Comparison of ENCODE assay signal across 1 cellular context in the genomic region with DNA sequence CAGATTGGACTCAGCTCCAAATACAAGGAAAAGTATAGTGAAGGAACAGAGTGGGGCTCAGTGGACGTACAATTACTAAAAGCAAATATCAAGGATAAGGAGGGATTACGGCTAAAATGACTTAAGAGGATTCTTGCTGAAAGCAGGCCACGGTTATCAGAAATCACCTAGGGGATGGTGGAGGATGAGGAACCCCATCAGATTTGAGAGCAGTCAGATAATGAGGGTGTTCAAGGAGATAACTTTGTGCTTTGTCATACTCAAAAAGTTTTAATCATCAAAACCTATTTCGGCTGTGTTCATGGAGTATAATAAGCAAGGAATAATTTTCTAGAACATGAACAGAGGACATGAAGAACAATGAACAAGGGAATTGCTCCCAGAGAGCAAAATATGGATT.
TF ChIP-seq lines count a peak whose summit lies in the region.

No MANE protein-coding gene starts in this region.

TF ChIP-seq in K562, 482 proteins besides CTCF, POLR2A, EP300 and RAD21 (continued from another document):
- TF ChIP-seq, protein P1, sequence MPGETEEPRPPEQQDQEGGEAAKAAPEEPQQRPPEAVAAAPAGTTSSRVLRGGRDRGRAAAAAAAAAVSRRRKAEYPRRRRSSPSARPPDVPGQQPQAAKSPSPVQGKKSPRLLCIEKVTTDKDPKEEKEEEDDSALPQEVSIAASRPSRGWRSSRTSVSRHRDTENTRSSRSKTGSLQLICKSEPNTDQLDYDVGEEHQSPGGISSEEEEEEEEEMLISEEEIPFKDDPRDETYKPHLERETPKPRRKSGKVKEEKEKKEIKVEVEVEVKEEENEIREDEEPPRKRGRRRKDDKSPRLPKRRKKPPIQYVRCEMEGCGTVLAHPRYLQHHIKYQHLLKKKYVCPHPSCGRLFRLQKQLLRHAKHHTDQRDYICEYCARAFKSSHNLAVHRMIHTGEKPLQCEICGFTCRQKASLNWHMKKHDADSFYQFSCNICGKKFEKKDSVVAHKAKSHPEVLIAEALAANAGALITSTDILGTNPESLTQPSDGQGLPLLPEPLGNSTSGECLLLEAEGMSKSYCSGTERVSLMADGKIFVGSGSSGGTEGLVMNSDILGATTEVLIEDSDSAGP (CRISPR knock-in tag; IDR thresholded peaks at IDR 0.05) = no peak
- TF ChIP-seq, protein P2, sequence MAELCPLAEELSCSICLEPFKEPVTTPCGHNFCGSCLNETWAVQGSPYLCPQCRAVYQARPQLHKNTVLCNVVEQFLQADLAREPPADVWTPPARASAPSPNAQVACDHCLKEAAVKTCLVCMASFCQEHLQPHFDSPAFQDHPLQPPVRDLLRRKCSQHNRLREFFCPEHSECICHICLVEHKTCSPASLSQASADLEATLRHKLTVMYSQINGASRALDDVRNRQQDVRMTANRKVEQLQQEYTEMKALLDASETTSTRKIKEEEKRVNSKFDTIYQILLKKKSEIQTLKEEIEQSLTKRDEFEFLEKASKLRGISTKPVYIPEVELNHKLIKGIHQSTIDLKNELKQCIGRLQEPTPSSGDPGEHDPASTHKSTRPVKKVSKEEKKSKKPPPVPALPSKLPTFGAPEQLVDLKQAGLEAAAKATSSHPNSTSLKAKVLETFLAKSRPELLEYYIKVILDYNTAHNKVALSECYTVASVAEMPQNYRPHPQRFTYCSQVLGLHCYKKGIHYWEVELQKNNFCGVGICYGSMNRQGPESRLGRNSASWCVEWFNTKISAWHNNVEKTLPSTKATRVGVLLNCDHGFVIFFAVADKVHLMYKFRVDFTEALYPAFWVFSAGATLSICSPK (IDR thresholded peaks at IDR 0.05; ENCODE audit: borderline replicate concordance) = no peak
- TF ChIP-seq ESRRB (CRISPR knock-in tag; IDR thresholded peaks at IDR 0.05; ENCODE audit: borderline replicate concordance) = no peak
- TF ChIP-seq, protein P3, sequence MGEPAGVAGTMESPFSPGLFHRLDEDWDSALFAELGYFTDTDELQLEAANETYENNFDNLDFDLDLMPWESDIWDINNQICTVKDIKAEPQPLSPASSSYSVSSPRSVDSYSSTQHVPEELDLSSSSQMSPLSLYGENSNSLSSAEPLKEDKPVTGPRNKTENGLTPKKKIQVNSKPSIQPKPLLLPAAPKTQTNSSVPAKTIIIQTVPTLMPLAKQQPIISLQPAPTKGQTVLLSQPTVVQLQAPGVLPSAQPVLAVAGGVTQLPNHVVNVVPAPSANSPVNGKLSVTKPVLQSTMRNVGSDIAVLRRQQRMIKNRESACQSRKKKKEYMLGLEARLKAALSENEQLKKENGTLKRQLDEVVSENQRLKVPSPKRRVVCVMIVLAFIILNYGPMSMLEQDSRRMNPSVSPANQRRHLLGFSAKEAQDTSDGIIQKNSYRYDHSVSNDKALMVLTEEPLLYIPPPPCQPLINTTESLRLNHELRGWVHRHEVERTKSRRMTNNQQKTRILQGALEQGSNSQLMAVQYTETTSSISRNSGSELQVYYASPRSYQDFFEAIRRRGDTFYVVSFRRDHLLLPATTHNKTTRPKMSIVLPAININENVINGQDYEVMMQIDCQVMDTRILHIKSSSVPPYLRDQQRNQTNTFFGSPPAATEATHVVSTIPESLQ (CRISPR knock-in tag; IDR thresholded peaks at IDR 0.05) = no peak
- TF ChIP-seq SMARCA5 (IDR thresholded peaks at IDR 0.05) = no peak
- no peak for TF ChIP-seq HNRNPH1 (optimal IDR thresholded peaks at IDR 0.05; ENCODE audit: low read depth, low read length)
- TF ChIP-seq, protein P4, sequence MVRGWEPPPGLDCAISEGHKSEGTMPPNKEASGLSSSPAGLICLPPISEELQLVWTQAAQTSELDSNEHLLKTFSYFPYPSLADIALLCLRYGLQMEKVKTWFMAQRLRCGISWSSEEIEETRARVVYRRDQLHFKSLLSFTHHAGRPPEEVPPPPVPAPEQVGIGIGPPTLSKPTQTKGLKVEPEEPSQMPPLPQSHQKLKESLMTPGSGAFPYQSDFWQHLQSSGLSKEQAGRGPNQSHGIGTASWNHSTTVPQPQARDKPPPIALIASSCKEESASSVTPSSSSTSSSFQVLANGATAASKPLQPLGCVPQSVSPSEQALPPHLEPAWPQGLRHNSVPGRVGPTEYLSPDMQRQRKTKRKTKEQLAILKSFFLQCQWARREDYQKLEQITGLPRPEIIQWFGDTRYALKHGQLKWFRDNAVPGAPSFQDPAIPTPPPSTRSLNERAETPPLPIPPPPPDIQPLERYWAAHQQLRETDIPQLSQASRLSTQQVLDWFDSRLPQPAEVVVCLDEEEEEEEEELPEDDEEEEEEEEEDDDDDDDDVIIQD (CRISPR knock-in tag; IDR thresholded peaks at IDR 0.05) = no peak
- TF ChIP-seq, protein P5, sequence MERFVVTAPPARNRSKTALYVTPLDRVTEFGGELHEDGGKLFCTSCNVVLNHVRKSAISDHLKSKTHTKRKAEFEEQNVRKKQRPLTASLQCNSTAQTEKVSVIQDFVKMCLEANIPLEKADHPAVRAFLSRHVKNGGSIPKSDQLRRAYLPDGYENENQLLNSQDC (CRISPR knock-in tag; IDR thresholded peaks at IDR 0.05) = no peak
- TF ChIP-seq ZNF23 (CRISPR knock-in tag; IDR thresholded peaks at IDR 0.05) = no peak
- peak in 1 of 2 experiments; percentile 71; a peak in 1 of 4 replicates for TF ChIP-seq RCOR1 (IDR thresholded peaks at IDR 0.05; ENCODE audit: borderline replicate concordance in 1 of 2, low read depth in 2 of 2, low read length in 2 of 2)
- no peak for TF ChIP-seq IRF2 (CRISPR knock-in tag; IDR thresholded peaks at IDR 0.05)
- TF ChIP-seq MBD2 (IDR thresholded peaks at IDR 0.05; ENCODE audit: borderline replicate concordance, low read depth) = no peak
- no peak for TF ChIP-seq SMAD2 (IDR thresholded peaks at IDR 0.05; ENCODE audit: low read depth, low read length)
- no peak for TF ChIP-seq ZNF354B (CRISPR knock-in tag; IDR thresholded peaks at IDR 0.05)
- no peak for TF ChIP-seq RBM22 (IDR thresholded peaks at IDR 0.05; ENCODE audit: low read depth, low read length, poor library complexity, severe bottlenecking)
- no peak for TF ChIP-seq BACH1 (tag; IDR thresholded peaks at IDR 0.05)
- TF ChIP-seq HMGN3 (IDR thresholded peaks at IDR 0.05; ENCODE audit: borderline replicate concordance, extremely low read depth, insufficient read length, low read depth, low read length) = no peak
- TF ChIP-seq, protein P6, sequence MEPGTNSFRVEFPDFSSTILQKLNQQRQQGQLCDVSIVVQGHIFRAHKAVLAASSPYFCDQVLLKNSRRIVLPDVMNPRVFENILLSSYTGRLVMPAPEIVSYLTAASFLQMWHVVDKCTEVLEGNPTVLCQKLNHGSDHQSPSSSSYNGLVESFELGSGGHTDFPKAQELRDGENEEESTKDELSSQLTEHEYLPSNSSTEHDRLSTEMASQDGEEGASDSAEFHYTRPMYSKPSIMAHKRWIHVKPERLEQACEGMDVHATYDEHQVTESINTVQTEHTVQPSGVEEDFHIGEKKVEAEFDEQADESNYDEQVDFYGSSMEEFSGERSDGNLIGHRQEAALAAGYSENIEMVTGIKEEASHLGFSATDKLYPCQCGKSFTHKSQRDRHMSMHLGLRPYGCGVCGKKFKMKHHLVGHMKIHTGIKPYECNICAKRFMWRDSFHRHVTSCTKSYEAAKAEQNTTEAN (CRISPR knock-in tag; IDR thresholded peaks at IDR 0.05) = no peak
- no peak for TF ChIP-seq ZNF79 (CRISPR knock-in tag; IDR thresholded peaks at IDR 0.05; ENCODE audit: low read depth)
- no peak for TF ChIP-seq ZNF717 (CRISPR knock-in tag; IDR thresholded peaks at IDR 0.05)
- TF ChIP-seq MECOM (CRISPR knock-in tag; IDR thresholded peaks at IDR 0.05) = no peak
- no peak for TF ChIP-seq HDGF (IDR thresholded peaks at IDR 0.05)
- TF ChIP-seq TCF3 (CRISPR knock-in tag; IDR thresholded peaks at IDR 0.05) = peak; percentile 39; the same call in 1 of the 2 replicates
- no peak for TF ChIP-seq ZBTB1 (CRISPR knock-in tag; IDR thresholded peaks at IDR 0.05; ENCODE audit: borderline replicate concordance, low read depth)
